ENCODE assay signal across 8 cellular contexts in the genomic region with DNA sequence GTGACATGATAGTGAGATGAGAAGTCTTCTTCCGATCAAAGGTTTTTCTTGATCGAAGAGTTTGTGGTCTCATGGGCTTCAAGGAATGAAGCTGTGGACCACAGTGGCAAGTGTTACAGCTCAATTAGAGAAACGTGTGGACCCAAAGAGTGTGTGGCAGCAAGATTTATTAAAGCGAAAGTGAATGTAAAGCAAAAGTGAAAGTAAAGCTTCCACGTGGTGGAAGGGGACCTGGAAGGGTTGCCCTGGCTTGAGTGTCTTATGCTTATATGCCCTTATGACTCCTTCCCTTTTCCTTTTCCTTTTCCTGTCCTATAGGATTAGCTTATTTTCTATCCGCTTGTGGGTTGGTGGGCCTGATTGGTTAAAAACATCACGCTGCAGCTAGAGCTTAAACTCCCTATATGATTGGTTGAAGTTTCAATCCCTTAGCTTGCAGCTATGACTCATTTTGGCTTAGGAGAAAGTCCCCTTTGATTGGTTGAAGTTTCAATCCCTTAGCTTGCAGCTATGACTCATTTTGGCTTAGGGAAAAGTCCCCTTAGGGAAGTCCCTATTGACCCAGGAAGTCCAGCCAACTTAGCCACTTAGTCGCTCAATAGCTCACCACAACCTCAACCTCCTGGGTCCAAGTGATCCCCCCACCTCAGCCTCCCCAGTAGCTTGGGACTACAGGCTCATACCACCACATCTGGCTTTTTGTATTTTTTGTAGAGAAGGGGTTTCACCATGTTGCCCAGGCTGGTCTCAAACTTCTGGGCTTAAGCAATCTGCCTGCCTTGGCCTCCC. TPM values are rescaled to one million over a fixed set of nuclear protein-coding genes. Genes with fewer than 3 reads are reported as not detected.
DNase-seq lines count a peak whose midpoint lies in the region; ATAC-seq, FAIRE-seq and TF ChIP-seq lines count a peak whose summit lies in the region.

No MANE protein-coding gene starts in this region.

- H3K27ac ChIP-seq in HepG2 (ENCODE audit: extremely low read length, insufficient read depth, low read length) (no peak overlapping the region), upper lobe of right lung (no peak overlapping the region), sigmoid colon (no peak overlapping the region)

- ATAC-seq in HepG2 = no peak
- peak; percentile 49 for ATAC-seq in upper lobe of right lung

- BruUV-seq in HepG2 (replicated peaks; lab: Mats Ljungman, UMichigan) = no TSS peak

- TF ChIP-seq CTCF in CD14-positive monocyte (IDR thresholded peaks at IDR 0.05) (no peak), GM20000 (IDR thresholded peaks at IDR 0.05; ENCODE audit: extremely low read depth, missing control alignments) (no peak), HepG2 (CRISPR knock-in tag; IDR thresholded peaks at IDR 0.05) (no peak), upper lobe of right lung (IDR thresholded peaks at IDR 0.05) (no peak), sigmoid colon (IDR thresholded peaks at IDR 0.05) (no peak)

- H3K4me1 ChIP-seq in HepG2 (ENCODE audit: insufficient read depth, low read length) (peaks cover 23% of the 10 kb centered on the region), upper lobe of right lung (no peaks in the 10 kb centered on the region), sigmoid colon (peaks cover 0 to 5% (median 2%) of the 10 kb centered on the region in 4 donors)

- H3K4me1 Mint-ChIP-seq in CD14-positive monocyte = peaks cover 17% of the 10 kb centered on the region

- DNase-seq in CD14-positive monocyte (ENCODE audit: low spot score) (peak; percentile 73), GM20000 (ENCODE audit: low spot score) (peak; percentile 20), MG63 (peak; percentile 16), activated T-cell treated with anti-CD3 and anti-CD28 coated beads for 4 hours (peak; percentile 26), HepG2 (ENCODE audit: low spot score) (no peak), upper lobe of right lung (no peak), sigmoid colon (no peak), NCI-H510A (lab: John Stamatoyannopoulos, UW) (no peak)

- CTCF ChIA-PET in HepG2 (lab: Yijun Ruan, JAX; ENCODE audit: low intra/inter-chr PET ratio, low total read pairs) = no interaction called here

- no peak for TF ChIP-seq RAD21 in HepG2 (CRISPR knock-in tag; IDR thresholded peaks at IDR 0.05)

- WGBS in HepG2 (ENCODE audit: low lambda C conversion rate) = 74% methylated on average over 8 of the region's 8 CpGs
- WGBS in sigmoid colon, 2 donors = 60 to 71% methylated on average over 8 of the region's 8 CpGs

- peaks cover 2% of the 10 kb centered on the region; the same call in 1 of the 2 replicates for H3K9me3 ChIP-seq in MG63
- no peaks in the 10 kb centered on the region; the same call in 1 of the 2 replicates for H3K9me3 ChIP-seq in HepG2 (ENCODE audit: low read length)
- no peaks in the 10 kb centered on the region for H3K9me3 ChIP-seq in upper lobe of right lung
- no peaks in the 10 kb centered on the region for H3K9me3 ChIP-seq in sigmoid colon

- H4K20me1 ChIP-seq in HepG2 (ENCODE audit: insufficient read depth, low read length) = no peaks in the 10 kb centered on the region

- POLR2A ChIA-PET in HepG2 (lab: Yijun Ruan, JAX) = interaction anchor here (0.6 to 1.6 kb wide), 4 partner anchors 61 to 252 kb away, joined by 3 to 4 read pairs (median 4); a partner anchor contains a TSS

- in situ Hi-C loops in HepG2 (cut with HindIII; ENCODE audit: extremely low pct_ligation_motif_present, low pct_unique_long_range_greater_than_20kb) = loop anchor here (5.0 to 25.0 kb wide), 2 partner anchors 252 to 372 kb away; a partner anchor contains a TSS

- TF ChIP-seq EP300 in HepG2 (IDR thresholded peaks at IDR 0.05; ENCODE audit: low read depth in 2 of 2, low read length in 2 of 2) (no peak), HepG2 (CRISPR knock-in tag; IDR thresholded peaks at IDR 0.05; ENCODE audit: borderline replicate concordance) (no peak), sigmoid colon (IDR thresholded peaks at IDR 0.05) (no peak)

- H3K4me3 Mint-ChIP-seq in CD14-positive monocyte = peak overlapping the region; percentile 62 to 83

- H3K27ac Mint-ChIP-seq in CD14-positive monocyte = peak overlapping the region; percentile 60 to 89 (median 82)

- H3K4me3 ChIP-seq in MG63 = peak overlapping the region; percentile 1; the same call in 1 of the 2 replicates
- peak overlapping the region in 2 of 3 experiments; percentile 8 to 40; a peak in 4 of 6 replicates for H3K4me3 ChIP-seq in HepG2 (replicated peaks in 1 of 3; ENCODE audit: insufficient read depth in 1 of 3, low read depth in 2 of 3, low read length in 3 of 3)
- H3K4me3 ChIP-seq in upper lobe of right lung = peak overlapping the region; percentile 33
- peak overlapping the region in 1 of 4 donors; percentile 16 for H3K4me3 ChIP-seq in sigmoid colon

- FAIRE-seq in HepG2 (lab: Jason Lieb, UNC) = peak; percentile 57

- no peak overlapping the region; the same call in 1 of the 2 replicates for H3K9ac ChIP-seq in HepG2 (ENCODE audit: insufficient read depth, low read depth, low read length)

- peaks cover 0 to 4% (median 3%) of the 10 kb centered on the region in 3 donors for H3K27me3 Mint-ChIP-seq in CD14-positive monocyte (ENCODE audit: low read depth in 3 of 3)

- peak overlapping the region; percentile 63 for H3K4me2 ChIP-seq in HepG2 (ENCODE audit: low read depth, low read length)

- intact Hi-C loops in CD14-positive monocyte (cut with micrococcal nuclease) (loop anchor here (5.0 to 10.0 kb wide), 4 partner anchors 80 to 740 kb away; a partner anchor contains a TSS), HepG2 (cut with micrococcal nuclease; ENCODE audit: unreplicated experiment) (loop anchor here (10.0 kb wide), 1 partner anchor 380 kb away; no protein-coding TSS in a partner anchor), upper lobe of right lung (cut with DNase I) (no loop called here), sigmoid colon (cut with DNase I) (no loop called here)

- peak overlapping the region; percentile 64 for H2AFZ ChIP-seq in HepG2 (ENCODE audit: low read length)

- H3K79me2 ChIP-seq in HepG2 (ENCODE audit: insufficient read depth, low read length) = no peaks in the 10 kb centered on the region

- TF ChIP-seq POLR2A in HepG2 (IDR thresholded peaks at IDR 0.05; ENCODE audit: insufficient read depth in 1 of 2, low read depth in 2 of 2, low read length in 2 of 2) = no peak
- no peak for TF ChIP-seq POLR2A in sigmoid colon (IDR thresholded peaks at IDR 0.05)

- no peaks in the 10 kb centered on the region for H3K36me3 Mint-ChIP-seq in CD14-positive monocyte

- no peaks in the 10 kb centered on the region for H3K36me3 ChIP-seq in MG63
- no peaks in the 10 kb centered on the region for H3K36me3 ChIP-seq in HepG2 (replicated peaks in 1 of 2; ENCODE audit: control insufficient read depth in 1 of 2, insufficient read depth in 2 of 2, low read length in 2 of 2)
- H3K36me3 ChIP-seq in upper lobe of right lung = no peaks in the 10 kb centered on the region
- H3K36me3 ChIP-seq in sigmoid colon = no peaks in the 10 kb centered on the region

- peaks cover 0 to 17% (median 7%) of the 10 kb centered on the region in 7 donors for H3K9me3 Mint-ChIP-seq in CD14-positive monocyte

- H3K27me3 ChIP-seq in MG63 (no peaks in the 10 kb centered on the region), HepG2 (ENCODE audit: control insufficient read depth in 1 of 2, insufficient read depth in 2 of 2, low read length in 2 of 2) (no peaks in the 10 kb centered on the region), upper lobe of right lung (no peaks in the 10 kb centered on the region), sigmoid colon (no peaks in the 10 kb centered on the region)

TF ChIP-seq in HepG2, 621 proteins besides CTCF, POLR2A, EP300 and RAD21 (continues in another document):
- TF ChIP-seq, protein P1, sequence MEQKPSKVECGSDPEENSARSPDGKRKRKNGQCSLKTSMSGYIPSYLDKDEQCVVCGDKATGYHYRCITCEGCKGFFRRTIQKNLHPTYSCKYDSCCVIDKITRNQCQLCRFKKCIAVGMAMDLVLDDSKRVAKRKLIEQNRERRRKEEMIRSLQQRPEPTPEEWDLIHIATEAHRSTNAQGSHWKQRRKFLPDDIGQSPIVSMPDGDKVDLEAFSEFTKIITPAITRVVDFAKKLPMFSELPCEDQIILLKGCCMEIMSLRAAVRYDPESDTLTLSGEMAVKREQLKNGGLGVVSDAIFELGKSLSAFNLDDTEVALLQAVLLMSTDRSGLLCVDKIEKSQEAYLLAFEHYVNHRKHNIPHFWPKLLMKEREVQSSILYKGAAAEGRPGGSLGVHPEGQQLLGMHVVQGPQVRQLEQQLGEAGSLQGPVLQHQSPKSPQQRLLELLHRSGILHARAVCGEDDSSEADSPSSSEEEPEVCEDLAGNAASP (CRISPR knock-in tag; IDR thresholded peaks at IDR 0.05; ENCODE audit: borderline replicate concordance) = no peak
- TF ChIP-seq MXI1 (IDR thresholded peaks at IDR 0.05; ENCODE audit: borderline replicate concordance, low read depth, low read length) (peak; percentile 48; the same call in 1 of the 3 replicates), FOSL2 (CRISPR knock-in tag; IDR thresholded peaks at IDR 0.05) (peak; percentile 50; the same call in 1 of the 2 replicates)

RNA-seq across cellular contexts. Expression of a gene that starts 34.7 kb away (rescaled TPM):
- polyA plus RNA-seq in CD14-positive monocyte (100 to 1,000 TPM; 112 TPM), HepG2 (2011; rRNA removed) (153 and 162 TPM in 2 replicates), sigmoid colon (100 to 1,000 TPM; 145 to 177 (median 170) TPM)
- 107 and 198 TPM in 2 replicates for total RNA-seq in MG63 (2014; rRNA removed; shearing (Covaris generic); ENCODE audit: low replicate concordance)
- total RNA-seq in HepG2 (2016; rRNA removed; fragmentation: Illumina TruSeq; extraction: Trizol) (135 and 143 TPM in 2 replicates), upper lobe of right lung (61.5 TPM), sigmoid colon (100 to 1,000 TPM; 105 to 148 (median 125) TPM)
- total RNA-seq in HepG2 (2016; cell fraction: cytosol; rRNA removed; fragmentation: Illumina TruSeq; extraction: Trizol; ENCODE audit: low read depth) = 121 and 142 TPM in 2 replicates
- total RNA-seq in HepG2 (2016; cell fraction: insoluble cytoplasmic fraction; rRNA removed; fragmentation: Illumina TruSeq; extraction: Trizol) = 140 and 157 TPM in 2 replicates
- 117 and 135 TPM in 2 replicates for total RNA-seq in HepG2 (2016; cell fraction: membrane; rRNA removed; fragmentation: Illumina TruSeq; extraction: Trizol)
- 60.4 and 60.7 TPM in 2 replicates for total RNA-seq in HepG2 (2016; cell fraction: nucleus; rRNA removed; fragmentation: Illumina TruSeq; extraction: Trizol)
- 180 and 315 TPM in 2 replicates for polyA plus RNA-seq in HepG2 (2011; cell fraction: cytosol; rRNA removed)
- 97.9 and 112 TPM in 2 replicates for polyA plus RNA-seq in HepG2 (2011; cell fraction: nucleus; rRNA removed)
- 131 and 143 TPM in 2 replicates for polyA plus RNA-seq in HepG2 (2012)
- polyA plus RNA-seq in HepG2 (2016; cell fraction: cytosol; fragmentation: Illumina TruSeq; extraction: Trizol; ENCODE audit: low read depth) = 161 and 177 TPM in 2 replicates
- 160 and 176 TPM in 2 replicates for polyA plus RNA-seq in HepG2 (2016; cell fraction: insoluble cytoplasmic fraction; fragmentation: Illumina TruSeq; extraction: Trizol; ENCODE audit: low read depth)
- 136 TPM in 2 replicates for polyA plus RNA-seq in HepG2 (2016; cell fraction: membrane; fragmentation: Illumina TruSeq; extraction: Trizol; ENCODE audit: low read depth)
- polyA plus RNA-seq in HepG2 (2016; cell fraction: nucleus; fragmentation: Illumina TruSeq; extraction: Trizol; ENCODE audit: insufficient read depth, low read depth) = 98.7 and 110 TPM in 2 replicates
- 157 and 159 TPM in 2 replicates for polyA minus RNA-seq in HepG2 (2011; rRNA and poly(A)+ RNA removed; ENCODE audit: low replicate concordance)
- 50.6 and 68.1 TPM in 2 replicates for polyA minus RNA-seq in HepG2 (2011; cell fraction: cytosol; rRNA and poly(A)+ RNA removed)
- polyA minus RNA-seq in HepG2 (2011; cell fraction: nucleus; rRNA and poly(A)+ RNA removed) = 22.4 TPM in 2 replicates

Comparison
In these comparisons a context has a peak if more than half of its experiments do, and no peak if none do; other contexts are left out.
1. DNase-seq: peak in CD14-positive monocyte (single experiment), GM20000 (single experiment), MG63 (single experiment) and activated T-cell treated with anti-CD3 and anti-CD28 coated beads for 4 hours (single experiment); none in HepG2 (single experiment), upper lobe of right lung (single experiment), sigmoid colon (single experiment) and NCI-H510A (single experiment).
2. intact Hi-C loops: an anchor here in CD14-positive monocyte (5.0 to 10.0 kb wide) and HepG2 (10.0 kb wide); none called in upper lobe of right lung and sigmoid colon.